Comparison of ENCODE assay signal across 9 cellular contexts in the genomic region with DNA sequence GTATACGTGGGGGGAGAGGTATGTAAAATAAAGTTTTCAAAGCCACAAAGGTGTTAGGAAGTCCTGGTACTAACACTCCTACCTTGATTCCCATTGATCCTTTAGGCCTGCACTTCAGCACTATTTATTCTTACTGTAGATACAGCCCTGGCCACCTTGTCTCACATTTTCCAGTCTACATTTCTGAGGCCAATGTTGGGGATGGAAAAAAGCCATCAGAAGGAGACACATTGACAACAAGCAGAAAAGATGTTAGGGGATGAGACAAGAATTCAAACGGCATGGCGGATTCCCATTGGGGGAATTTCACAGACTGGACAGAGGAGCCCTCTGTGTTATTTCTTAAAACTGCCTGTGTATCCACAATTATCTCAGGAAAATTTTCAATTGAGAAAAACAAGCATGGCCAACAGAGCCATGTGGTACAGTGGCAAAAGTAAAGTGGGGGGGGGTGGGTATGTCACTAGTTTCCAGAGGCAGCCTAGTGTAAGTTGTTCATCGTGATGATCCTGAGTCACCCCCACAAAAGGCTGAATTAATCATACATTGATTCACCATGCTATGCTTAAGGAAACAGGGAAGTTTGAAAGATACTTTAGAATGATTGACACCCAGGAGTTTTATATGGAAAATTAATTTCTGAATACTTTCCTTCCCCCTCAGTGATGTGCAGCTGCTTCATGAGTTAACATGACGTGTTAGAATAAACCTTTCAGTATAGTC. TPM values are rescaled to one million over a fixed set of nuclear protein-coding genes. Genes with fewer than 3 reads are reported as not detected.
A peak's percentile ranks its signal among the peaks of the same experiment; 100 is the strongest.
DNase-seq lines count a peak whose midpoint lies in the region; ATAC-seq and TF ChIP-seq lines count a peak whose summit lies in the region.
"Had no signal": no experiment of that assay in that cellular context is flagged by ENCODE, and none has a peak within 500 bp of the region (broad histone marks: within the 10 kb centered on the region; RNA-seq: fewer than 3 reads in every experiment).

No MANE protein-coding gene starts in this region.

- DNase-seq in GM03348 (ENCODE audit: low spot score), result peak; percentile 55
- DNase-seq in PC-9, result peak in 1 of 2 experiments; percentile 58
- DNase-seq in epithelial cell of prostate (ENCODE audit: low read depth, low spot score), result peak; percentile 71
- DNase-seq in prostate gland (ENCODE audit: low spot score), result no peak
- no peak for DNase-seq in NCI-H128 (lab: John Stamatoyannopoulos, UW; ENCODE audit: unreplicated experiment)
- no peak for DNase-seq in medulla oblongata (ENCODE audit: extremely low spot score)
- DNase-seq: NCI-H1048 had no signal

- H4K20me1 ChIP-seq in PC-9 (ENCODE audit: insufficient read depth), result no peaks in the 10 kb centered on the region

- H3K9me2 ChIP-seq in PC-9 (ENCODE audit: insufficient read depth), result no peaks in the 10 kb centered on the region

- POLR2A ChIA-PET in PC-9 (lab: Charles Lee; ENCODE audit: unreplicated experiment), result no interaction called here

- BruUV-seq in PC-9 (replicated peaks; lab: Mats Ljungman, UMichigan), result no TSS peak

- intact Hi-C loops in PC-9 (cut with micrococcal nuclease; ENCODE audit: unreplicated experiment) (loop anchor here (5.0 kb wide), 2 partner anchors 326 to 346 kb away; no protein-coding TSS in a partner anchor), prostate gland (cut with DNase I) (no loop called here)

- TF ChIP-seq CTCF in PC-9 (conservative IDR thresholded peaks at IDR 0.05) (no peak), prostate gland (IDR thresholded peaks at IDR 0.05) (no peak)

- H2AFZ ChIP-seq in PC-9, result no peak overlapping the region

- peaks cover 94% of the 10 kb centered on the region for H3K79me2 ChIP-seq in PC-9 (ENCODE audit: low read depth)

- H3K27me3 ChIP-seq in PC-9 (ENCODE audit: insufficient read depth, low read depth) (no peaks in the 10 kb centered on the region), prostate gland (replicated peaks; ENCODE audit: insufficient read depth) (no peaks in the 10 kb centered on the region)

- peaks cover 25% of the 10 kb centered on the region; the same call in 1 of the 2 replicates for H3F3A ChIP-seq in PC-9 (ENCODE audit: insufficient read depth, low read depth)

- no peaks in the 10 kb centered on the region; the same call in 1 of the 2 replicates for H3K36me3 ChIP-seq in PC-9 (ENCODE audit: low read depth)
- no peaks in the 10 kb centered on the region for H3K36me3 ChIP-seq in prostate gland

- H3K27ac ChIP-seq in PC-9 (no peak overlapping the region; the same call in 1 of the 2 replicates), epithelial cell of prostate (peak overlapping the region; percentile 85), prostate gland (peak overlapping the region; percentile 88 to 94)

- CTCF ChIA-PET in PC-9 (lab: Charles Lee), result interaction anchor here (0.6 to 0.7 kb wide), 2 partner anchors 9 to 337 kb away, joined by 4 to 5 read pairs; no protein-coding TSS in a partner anchor

- ATAC-seq in HG03571 (IDR thresholded peaks at IDR 0.05; ENCODE audit: unreplicated experiment) (no peak), HG03139 (IDR thresholded peaks at IDR 0.05; ENCODE audit: unreplicated experiment) (no peak)

- H3K4me2 ChIP-seq in PC-9, result peak overlapping the region; percentile 10; the same call in 1 of the 2 replicates

- WGBS in prostate gland, result 73% methylated on average over 5 of the region's 5 CpGs

- H3K9me3 ChIP-seq in PC-9 (ENCODE audit: insufficient read depth, low read depth), result no peaks in the 10 kb centered on the region
- H3K9me3 ChIP-seq in prostate gland, result no peaks in the 10 kb centered on the region

- peaks cover 76% of the 10 kb centered on the region for H3K4me1 ChIP-seq in PC-9 (replicated peaks; ENCODE audit: insufficient read depth)
- H3K4me1 ChIP-seq in prostate gland (replicated peaks), result peaks cover 23% of the 10 kb centered on the region

- H3K4me3 ChIP-seq in PC-9 (no peak overlapping the region), prostate gland (no peak overlapping the region)

- TF ChIP-seq POLR2A in prostate gland (IDR thresholded peaks at IDR 0.05), result no peak

RNA-seq across cellular contexts. Expression of a gene that starts 40.5 kb away (rescaled TPM):
- total RNA-seq in PC-9 (2021), result 29.2 and 38.4 TPM in 2 replicates
- 10 to 100 TPM; 58.4 to 71.0 TPM for total RNA-seq in prostate gland

Comparison
In these comparisons a context has a peak if more than half of its experiments do, and no peak if none do; other contexts are left out.
1. DNase-seq: peak in GM03348 (single experiment) and epithelial cell of prostate (single experiment); none in prostate gland (single experiment), NCI-H128 (single experiment) and medulla oblongata (single experiment).